Comparison of ENCODE assay signal across 8 cellular contexts in the genomic region with DNA sequence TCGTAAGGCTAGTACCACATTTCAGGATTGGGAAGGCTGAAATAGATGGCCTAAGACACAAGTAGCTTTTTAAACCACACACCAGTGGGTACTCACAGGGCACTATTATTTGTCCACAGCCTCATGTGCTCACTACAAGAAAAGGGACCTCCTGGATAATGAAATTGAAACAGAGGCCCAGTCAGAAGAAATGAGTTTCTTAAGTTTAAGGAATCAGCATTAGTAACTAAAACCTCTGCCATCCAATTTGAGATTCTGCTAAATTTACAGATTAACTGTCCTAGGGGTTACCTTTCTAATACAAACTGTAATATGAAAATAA. TPM values are rescaled to one million over a fixed set of nuclear protein-coding genes. Genes with fewer than 3 reads are reported as not detected.
A peak's percentile ranks its signal among the peaks of the same experiment; 100 is the strongest.
DNase-seq lines count a peak whose midpoint lies in the region; ATAC-seq and TF ChIP-seq lines count a peak whose summit lies in the region.
"Had no signal": no experiment of that assay in that cellular context is flagged by ENCODE, and none has a peak within 500 bp of the region (broad histone marks: within the 10 kb centered on the region; RNA-seq: fewer than 3 reads in every experiment).

No MANE protein-coding gene starts in this region.

- H3K27me3 ChIP-seq in GM23338 (ENCODE audit: insufficient read depth) (peaks cover 19% of the 10 kb centered on the region), esophagus squamous epithelium (no peaks in the 10 kb centered on the region), gastrocnemius medialis (no peaks in the 10 kb centered on the region), WERI-Rb-1 (ENCODE audit: insufficient read depth, low read depth, severe bottlenecking) (no peaks in the 10 kb centered on the region)

- peak overlapping the region; percentile 91 for H3K4me3 Mint-ChIP-seq in GM23338

- H2AFZ ChIP-seq in GM23338, result no peak overlapping the region

- H3K27ac Mint-ChIP-seq in GM23338, result no peak overlapping the region

- no peaks in the 10 kb centered on the region for H3K9me3 ChIP-seq in esophagus squamous epithelium
- H3K9me3 ChIP-seq in gastrocnemius medialis, result no peaks in the 10 kb centered on the region
- no peaks in the 10 kb centered on the region for H3K9me3 ChIP-seq in WERI-Rb-1 (ENCODE audit: severe bottlenecking)

- H3K9me2 ChIP-seq in GM23338 (ENCODE audit: insufficient read depth), result no peaks in the 10 kb centered on the region

- peak overlapping the region; percentile 100 for H3K4me2 ChIP-seq in GM23338

- peaks cover 7% of the 10 kb centered on the region; the same call in 2 of the 3 replicates for H3K36me3 Mint-ChIP-seq in GM23338 (ENCODE audit: low read depth)

- intact Hi-C loops in esophagus squamous epithelium (cut with DNase I), result no loop called here
- intact Hi-C loops in gastrocnemius medialis (cut with DNase I; ENCODE audit: low total_unique reads), result loop anchor here (5.0 kb wide), 2 partner anchors 87 to 132 kb away; partner anchors contain the start of gene HAPSTR1

- peaks cover 71% of the 10 kb centered on the region for H3K79me2 ChIP-seq in GM23338 (replicated peaks; ENCODE audit: insufficient read depth)

- H3K4me1 Mint-ChIP-seq in GM23338, result peaks cover 69% of the 10 kb centered on the region

- 40 to 43% methylated on average over 1 of the region's 1 CpG for WGBS in esophagus squamous epithelium, 2 donors

- H4K20me1 ChIP-seq in GM23338 (replicated peaks; ENCODE audit: insufficient read depth), result peaks cover 52% of the 10 kb centered on the region

- TF ChIP-seq CTCF in GM23338 (conservative IDR thresholded peaks at IDR 0.05; ENCODE audit: low read depth in 2 of 2) (no peak), esophagus squamous epithelium (IDR thresholded peaks at IDR 0.05) (no peak), gastrocnemius medialis (IDR thresholded peaks at IDR 0.05 in 4 of 5, conservative IDR thresholded peaks at IDR 0.05 in 1 of 5) (no peak), WERI-Rb-1 (IDR thresholded peaks at IDR 0.05; ENCODE audit: low read depth, low read length) (no peak)

- in situ Hi-C loops in gastrocnemius medialis (cut with MboI; ENCODE audit: low sequenced_read_pairs in 4 of 4), result loop anchor here in 1 of 4 donors (25.0 kb wide), 1 partner anchor 127 kb away; the partner anchor contains the start of gene HAPSTR1

- H3K4me3 ChIP-seq in GM23338 (peak overlapping the region; percentile 94), esophagus squamous epithelium (peak overlapping the region in 2 of 4 donors; percentile 13 to 37), gastrocnemius medialis (peak overlapping the region in 1 of 4 donors; percentile 23), WERI-Rb-1 (ENCODE audit: low read depth, low read length) (no peak overlapping the region)

- H3K36me3 ChIP-seq in GM23338 (ENCODE audit: insufficient read depth) (no peaks in the 10 kb centered on the region), esophagus squamous epithelium (no peaks in the 10 kb centered on the region), gastrocnemius medialis (no peaks in the 10 kb centered on the region), WERI-Rb-1 (peaks cover 6% of the 10 kb centered on the region)

- peaks cover 31% of the 10 kb centered on the region for H3K27me3 Mint-ChIP-seq in GM23338 (ENCODE audit: insufficient read depth, low read depth, poor library complexity)

- peak overlapping the region; percentile 50; the same call in 1 of the 2 replicates for H3K27ac ChIP-seq in GM23338 (ENCODE audit: low read depth)
- H3K27ac ChIP-seq in esophagus squamous epithelium, result peak overlapping the region; percentile 10 to 66 (median 46)
- H3K27ac ChIP-seq in gastrocnemius medialis, result peak overlapping the region; percentile 36 to 82 (median 72)
- H3K27ac ChIP-seq in WERI-Rb-1, result no peak overlapping the region

- peaks cover 17% of the 10 kb centered on the region for H3F3A ChIP-seq in GM23338 (replicated peaks; ENCODE audit: low read depth)

- DNase-seq in GM23338 (ENCODE audit: low spot score), result no peak
- DNase-seq in RPMI8226, result peak; percentile 39
- no peak for DNase-seq in esophagus squamous epithelium (lab: John Stamatoyannopoulos, UW)
- DNase-seq in gastrocnemius medialis, result no peak
- no peak for DNase-seq in WERI-Rb-1
- no peak for DNase-seq in activated CD4-positive, CD25-positive, alpha-beta regulatory T cell treated with anti-CD3 and anti-CD28 coated beads, Interleukin-2, amount 50 U/mL, for 72 hours
- DNase-seq: activated gamma-delta T cell treated with Interleukin-2 at 50 U/mL for 16 hours had no signal

- H3K9me3 Mint-ChIP-seq in GM23338, result peaks cover 5% of the 10 kb centered on the region; the same call in 2 of the 3 replicates

- ATAC-seq in GM23338 (no peak), gastrocnemius medialis (no peak), HG03432 (IDR thresholded peaks at IDR 0.05; ENCODE audit: unreplicated experiment) (no peak)

- H3K4me1 ChIP-seq in GM23338 (ENCODE audit: insufficient read depth) (peaks cover 71% of the 10 kb centered on the region), esophagus squamous epithelium (peaks cover 46 to 78% (median 65%) of the 10 kb centered on the region in 3 donors), gastrocnemius medialis (peaks cover 67 to 72% of the 10 kb centered on the region in 2 donors)

- no peak for TF ChIP-seq POLR2A in esophagus squamous epithelium (IDR thresholded peaks at IDR 0.05)
- TF ChIP-seq POLR2A in gastrocnemius medialis (IDR thresholded peaks at IDR 0.05), result no peak

TF ChIP-seq in GM23338, 12 proteins besides CTCF, POLR2A, EP300 and RAD21:
- TF ChIP-seq ZNF331 (CRISPR knock-in tag; IDR thresholded peaks at IDR 0.05; ENCODE audit: low read depth), result no peak
- no peak for TF ChIP-seq POLR2AphosphoS5 (IDR thresholded peaks at IDR 0.05; ENCODE audit: low read depth)
- TF ChIP-seq ETS1 (IDR thresholded peaks at IDR 0.05), result no peak
- no peak for TF ChIP-seq JUNB (IDR thresholded peaks at IDR 0.05; ENCODE audit: unreplicated experiment)

RNA-seq across cellular contexts. Expression of gene USP7, which starts 3.0 kb away (rescaled TPM):
- 130 and 169 TPM in 2 replicates for total RNA-seq in GM23338 (2014; rRNA removed; shearing (Covaris generic))
- 39.9 and 42.3 TPM in 2 replicates for polyA plus RNA-seq in GM23338 (2016; fragmentation: Nextera tagmentation; extraction: Ambion mirVana)
- total RNA-seq in esophagus squamous epithelium (100 to 1,000 TPM in 2 of 4 donors, 10 to 100 TPM in 2; 62.5 to 109 (median 89.1) TPM), gastrocnemius medialis (10 to 100 TPM; 79.7 to 99.2 (median 85.6) TPM)
